In the genomic region with DNA sequence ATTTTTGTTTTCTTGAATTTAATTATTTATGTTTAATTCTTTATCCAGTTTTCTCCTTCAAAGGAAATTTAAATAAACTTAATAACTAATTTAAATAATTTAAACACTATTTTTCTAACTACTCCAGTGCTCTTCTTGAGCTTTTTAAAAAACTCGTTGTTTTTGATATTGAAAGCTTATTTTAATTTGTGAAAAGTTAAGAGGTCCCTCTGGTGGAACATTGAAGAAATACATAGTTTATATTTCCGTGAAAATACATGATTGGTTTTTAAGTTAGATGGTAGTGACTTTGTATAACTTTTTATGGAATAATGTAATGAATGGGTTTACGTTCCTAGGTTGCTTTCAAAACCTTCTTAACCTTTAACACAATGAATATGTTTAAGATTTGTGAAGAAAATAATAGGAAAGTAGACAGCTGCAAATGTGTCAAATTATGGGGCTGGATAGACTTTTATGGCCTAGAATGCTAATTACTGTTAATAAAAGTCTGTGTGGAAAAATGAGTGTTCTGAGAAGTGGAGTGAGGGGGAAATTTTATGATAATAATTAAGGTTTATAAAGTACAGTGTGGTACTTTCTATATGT, we compare ENCODE assay signal across 8 cellular contexts. TPM values are rescaled to one million over a fixed set of nuclear protein-coding genes. Genes with fewer than 3 reads are reported as not detected.
DNase-seq lines count a peak whose midpoint lies in the region; ATAC-seq and TF ChIP-seq lines count a peak whose summit lies in the region.

No MANE protein-coding gene starts in this region.

- H3K9me3 ChIP-seq in PC-9 (ENCODE audit: insufficient read depth, low read depth) (peaks cover 8% of the 10 kb centered on the region; the same call in 1 of the 2 replicates), fibroblast of lung (ENCODE audit: control insufficient read depth, insufficient read depth, low read depth, low read length) (no peaks in the 10 kb centered on the region), testis (no peaks in the 10 kb centered on the region)

- no peak overlapping the region for H3K4me3 ChIP-seq in PC-9
- no peak overlapping the region for H3K4me3 ChIP-seq in fibroblast of lung (replicated peaks in 1 of 4; ENCODE audit: control extremely low read depth in 1 of 4, insufficient read depth in 1 of 4, low read depth in 3 of 4, low read length in 4 of 4)
- no peak overlapping the region for H3K4me3 ChIP-seq in testis

- peaks cover 9% of the 10 kb centered on the region for H3K4me1 Mint-ChIP-seq in activated T-cell treated with anti-CD3 and anti-CD28 coated beads, Interleukin-2, amount 50 U/mL, for 72 hours (ENCODE audit: low read depth)
- H3K4me1 Mint-ChIP-seq in activated T-cell treated with anti-CD3 and anti-CD28 coated beads, Interleukin-2, amount 50 U/mL, for 4 hours (ENCODE audit: low read depth), result peaks cover 10% of the 10 kb centered on the region

- 34 to 37% methylated on average over 3 of the region's 3 CpGs for WGBS in testis, 2 donors

- TF ChIP-seq POLR2A in testis (IDR thresholded peaks at IDR 0.05), result no peak

- H3K79me2 ChIP-seq in PC-9 (ENCODE audit: low read depth), result peaks cover 19% of the 10 kb centered on the region
- no peaks in the 10 kb centered on the region for H3K79me2 ChIP-seq in fibroblast of lung (ENCODE audit: control insufficient read depth, insufficient read depth, low read length)

- peaks cover 11 to 26% of the 10 kb centered on the region in 2 donors for H3K36me3 Mint-ChIP-seq in activated T-cell treated with anti-CD3 and anti-CD28 coated beads, Interleukin-2, amount 50 U/mL, for 72 hours (ENCODE audit: insufficient read depth in 2 of 2)
- H3K36me3 Mint-ChIP-seq in activated T-cell treated with anti-CD3 and anti-CD28 coated beads, Interleukin-2, amount 50 U/mL, for 4 hours (ENCODE audit: insufficient read depth), result peaks cover 25% of the 10 kb centered on the region

- peaks cover 9% of the 10 kb centered on the region for H4K20me1 ChIP-seq in PC-9 (ENCODE audit: insufficient read depth)
- H4K20me1 ChIP-seq in fibroblast of lung (ENCODE audit: control insufficient read depth, extremely low read depth, insufficient read depth, low read length), result no peaks in the 10 kb centered on the region

- H3K27me3 ChIP-seq in PC-9 (ENCODE audit: insufficient read depth, low read depth), result no peaks in the 10 kb centered on the region
- H3K27me3 ChIP-seq in fibroblast of lung (ENCODE audit: control insufficient read depth, insufficient read depth, low read length), result no peaks in the 10 kb centered on the region
- no peaks in the 10 kb centered on the region for H3K27me3 ChIP-seq in testis

- H3K27ac Mint-ChIP-seq in activated T-cell treated with anti-CD3 and anti-CD28 coated beads, Interleukin-2, amount 50 U/mL, for 72 hours, result peak overlapping the region; percentile 72

- H3K4me1 ChIP-seq in PC-9 (replicated peaks; ENCODE audit: insufficient read depth) (peaks cover 6% of the 10 kb centered on the region; the same call in 1 of the 2 replicates), fibroblast of lung (ENCODE audit: control insufficient read depth, extremely low read depth, insufficient read depth, low read length) (no peaks in the 10 kb centered on the region), testis (no peaks in the 10 kb centered on the region)

- CTCF ChIA-PET in PC-9 (lab: Charles Lee), result interaction anchor here (0.6 to 1.2 kb wide), 6 partner anchors 24 to 439 kb away, joined by 3 to 5 read pairs (median 3); a partner anchor contains a TSS

- no peak for ATAC-seq in activated T-cell treated with anti-CD3 and anti-CD28 coated beads, Interleukin-2, amount 50 U/mL, for 72 hours (replicated peaks in 1 of 2)
- no peak for ATAC-seq in activated T-cell treated with anti-CD3 and anti-CD28 coated beads, Interleukin-2, amount 50 U/mL, for 4 hours
- no peak for ATAC-seq in GM18907 (IDR thresholded peaks at IDR 0.05; ENCODE audit: unreplicated experiment)

- H3K27ac ChIP-seq in PC-9 (no peak overlapping the region), fibroblast of lung (ENCODE audit: insufficient read depth, low read length) (no peak overlapping the region), testis (no peak overlapping the region)

- H2AFZ ChIP-seq in PC-9 (no peak overlapping the region), fibroblast of lung (ENCODE audit: low read length) (no peak overlapping the region)

- no TSS peak for BruUV-seq in PC-9 (replicated peaks; lab: Mats Ljungman, UMichigan)

- POLR2A ChIA-PET in PC-9 (lab: Charles Lee; ENCODE audit: unreplicated experiment), result interaction anchor here (0.6 to 0.7 kb wide), 2 partner anchors 234 to 506 kb away, joined by 5 to 7 read pairs; no protein-coding TSS in a partner anchor

- intact Hi-C loops in PC-9 (cut with micrococcal nuclease; ENCODE audit: unreplicated experiment), result loop anchor here (2.0 kb wide), 1 partner anchor 342 kb away; no protein-coding TSS in a partner anchor
- intact Hi-C loops in testis (cut with DNase I; ENCODE audit: low total_unique reads), result no loop called here

- H3K27me3 Mint-ChIP-seq in activated T-cell treated with anti-CD3 and anti-CD28 coated beads, Interleukin-2, amount 50 U/mL, for 72 hours (ENCODE audit: low read depth), result no peaks in the 10 kb centered on the region
- H3K27me3 Mint-ChIP-seq in activated T-cell treated with anti-CD3 and anti-CD28 coated beads, Interleukin-2, amount 50 U/mL, for 4 hours (ENCODE audit: low read depth), result no peaks in the 10 kb centered on the region

- H3K4me2 ChIP-seq in PC-9 (no peak overlapping the region), fibroblast of lung (ENCODE audit: extremely low read depth, insufficient read depth, low read length) (peak overlapping the region; percentile 29)

- TF ChIP-seq CTCF in PC-9 (conservative IDR thresholded peaks at IDR 0.05) (peak; percentile 63), fibroblast of lung (conservative IDR thresholded peaks at IDR 0.05 in 1 of 2, IDR thresholded peaks at IDR 0.05 in 1 of 2; ENCODE audit: low read depth in 1 of 2, low read length in 2 of 2) (peak in 1 of 2 donors; percentile 17), testis (IDR thresholded peaks at IDR 0.05) (peak in 2 of 3 experiments; percentile 27 to 42)

- H3K36me3 ChIP-seq in PC-9 (ENCODE audit: low read depth) (0 out of 2 replicates have a peak, but pooled peaks cover 8% of the 10 kb centered on the region), fibroblast of lung (ENCODE audit: control insufficient read depth, insufficient read depth, low read length) (no peaks in the 10 kb centered on the region), testis (ENCODE audit: low read depth, missing control alignments) (no peaks in the 10 kb centered on the region)

- no peak overlapping the region for H3K9ac ChIP-seq in fibroblast of lung (ENCODE audit: insufficient read depth, low read length)

- peaks cover 14% of the 10 kb centered on the region; the same call in 1 of the 2 replicates for H3F3A ChIP-seq in PC-9 (ENCODE audit: insufficient read depth, low read depth)

- peak overlapping the region in 1 of 2 donors; percentile 32 for H3K4me3 Mint-ChIP-seq in activated T-cell treated with anti-CD3 and anti-CD28 coated beads, Interleukin-2, amount 50 U/mL, for 72 hours
- no peak overlapping the region for H3K4me3 Mint-ChIP-seq in activated T-cell treated with anti-CD3 and anti-CD28 coated beads, Interleukin-2, amount 50 U/mL, for 4 hours

- no peaks in the 10 kb centered on the region for H3K9me2 ChIP-seq in PC-9 (ENCODE audit: insufficient read depth)

- H3K9me3 Mint-ChIP-seq in activated T-cell treated with anti-CD3 and anti-CD28 coated beads, Interleukin-2, amount 50 U/mL, for 72 hours, result peaks cover 8 to 10% of the 10 kb centered on the region in 2 donors
- H3K9me3 Mint-ChIP-seq in activated T-cell treated with anti-CD3 and anti-CD28 coated beads, Interleukin-2, amount 50 U/mL, for 4 hours, result peaks cover 17% of the 10 kb centered on the region

- DNase-seq in activated T-cell treated with anti-CD3 and anti-CD28 coated beads, Interleukin-2, amount 50 U/mL, for 72 hours, result no peak
- no peak for DNase-seq in activated T-cell treated with anti-CD3 and anti-CD28 coated beads, Interleukin-2, amount 50 U/mL, for 4 hours
- DNase-seq in PC-9, result no peak
- peak; percentile 11 to 57 for DNase-seq in fibroblast of lung (ENCODE audit: low read depth in 2 of 2)
- DNase-seq in testis, result no peak
- DNase-seq in activated naive CD4-positive, alpha-beta T cell treated with Interleukin-2 at 50 U/mL for 16 hours, result no peak
- no peak for DNase-seq in cortex of kidney (lab: John Stamatoyannopoulos, UW)

RNA-seq across cellular contexts. Expression of a gene that starts 45.9 kb away (rescaled TPM):
- total RNA-seq in activated T-cell treated with anti-CD3 and anti-CD28 coated beads, Interleukin-2, amount 50 U/mL, for 72 hours, result under 1 TPM; 0.16 to 0.24 TPM
- total RNA-seq in activated T-cell treated with anti-CD3 and anti-CD28 coated beads, Interleukin-2, amount 50 U/mL, for 4 hours, result under 1 TPM; 0.05 to 0.24 (median 0.10) TPM
- total RNA-seq in PC-9 (2021) (0.55 and 1.2 TPM in 2 replicates), fibroblast of lung (31.3 and 46.9 TPM in 2 replicates), testis (10 to 100 TPM; 15.1 to 17.2 TPM)
- polyA plus RNA-seq in fibroblast of lung (43.1 and 105 TPM in 2 replicates), testis (ENCODE audit: insufficient read depth, low read depth, low replicate concordance) (20.0 TPM)
- 31.9 and 66.1 TPM in 2 replicates for polyA plus RNA-seq in fibroblast of lung (2012)
- polyA minus RNA-seq in fibroblast of lung (ENCODE audit: low replicate concordance), result 65.8 and 94.2 TPM in 2 replicates

Comparison
In these comparisons a context has a peak if more than half of its experiments do, and no peak if none do; other contexts are left out.
1. DNase-seq: peak in fibroblast of lung (2 of 2); none in activated T-cell treated with anti-CD3 and anti-CD28 coated beads, Interleukin-2, amount 50 U/mL, for 72 hours (0 of 2), activated T-cell treated with anti-CD3 and anti-CD28 coated beads, Interleukin-2, amount 50 U/mL, for 4 hours (single experiment), PC-9 (0 of 2), testis (single experiment), activated naive CD4-positive, alpha-beta T cell treated with Interleukin-2 at 50 U/mL for 16 hours (single experiment) and cortex of kidney (single experiment).